Comparison of ENCODE assay signal across 13 cellular contexts in genomic region chr20:50515471-50516106, GRCh38. TPM values are rescaled to one million over a fixed set of nuclear protein-coding genes. Genes with fewer than 3 reads are reported as not detected.
DNase-seq lines count a peak whose midpoint lies in the region; ATAC-seq, FAIRE-seq and TF ChIP-seq lines count a peak whose summit lies in the region.
"Had no signal": no experiment of that assay in that cellular context is flagged by ENCODE, and none has a peak within 500 bp of the region (broad histone marks: within the 10 kb centered on the region; RNA-seq: fewer than 3 reads in every experiment).

No MANE protein-coding gene starts in this region.

- H3K9ac ChIP-seq in MM.1S (ENCODE audit: low read length) = no peak overlapping the region
- H3K9ac ChIP-seq in K562 (ENCODE audit: insufficient read depth in 1 of 2, low read depth in 2 of 2, low read length in 2 of 2) = no peak overlapping the region
- H3K9ac ChIP-seq: neural progenitor cell had no signal

- in situ Hi-C loops in K562 (cut with MboI) = no loop called here

- DNase-seq in CD8-positive, alpha-beta memory T cell = no peak
- DNase-seq in MM.1S (no peak), K562 (ENCODE audit: extremely low read depth in 1 of 4, low spot score in 3 of 4) (no peak), psoas muscle (no peak), left lobe of liver (ENCODE audit: low spot score) (no peak), mucosa of gallbladder (ENCODE audit: low spot score) (no peak), NCI-H524 (lab: John Stamatoyannopoulos, UW) (no peak)
- DNase-seq: Calu3, Karpas-422, kidney had no signal

- no peak overlapping the region for H3K4me3 ChIP-seq in CD8-positive, alpha-beta memory T cell (ENCODE audit: low read length)
- H3K4me3 ChIP-seq in MM.1S (ENCODE audit: low read length) = no peak overlapping the region
- H3K4me3 ChIP-seq in K562 = no peak overlapping the region
- no peak overlapping the region for H3K4me3 ChIP-seq in psoas muscle
- H3K4me3 ChIP-seq: neural progenitor cell had no signal

- H3K4me2 ChIP-seq in MM.1S (ENCODE audit: low read depth, low read length) (no peak overlapping the region), K562 (ENCODE audit: insufficient read depth, low read length) (0 out of 2 replicates have a peak overlapping the region, but pooled peaks have one; percentile 9)
- H3K4me2 ChIP-seq: neural progenitor cell had no signal

- no peaks in the 10 kb centered on the region for H3K9me3 ChIP-seq in CD8-positive, alpha-beta memory T cell (ENCODE audit: low read length)
- H3K9me3 ChIP-seq in MM.1S (replicated peaks; ENCODE audit: insufficient read depth, low read length) (no peaks in the 10 kb centered on the region), K562 (replicated peaks; ENCODE audit: control insufficient read depth, insufficient read depth, low read depth, low read length) (no peaks in the 10 kb centered on the region), psoas muscle (no peaks in the 10 kb centered on the region)

- peaks cover 95% of the 10 kb centered on the region for H3K4me1 ChIP-seq in CD8-positive, alpha-beta memory T cell (ENCODE audit: insufficient read depth, low read length)
- peaks cover 43% of the 10 kb centered on the region for H3K4me1 ChIP-seq in MM.1S (ENCODE audit: low read length)
- H3K4me1 ChIP-seq in K562 (replicated peaks in 1 of 2; ENCODE audit: control insufficient read depth in 2 of 2, insufficient read depth in 2 of 2, low read length in 2 of 2) = peaks cover 15 to 55% of the 10 kb centered on the region in 2 experiments
- H3K4me1 ChIP-seq in psoas muscle = peaks cover 90% of the 10 kb centered on the region

- peaks cover 96 to 98% (median 98%) of the 10 kb centered on the region in 3 donors for H3K4me1 Mint-ChIP-seq in CD8-positive, alpha-beta memory T cell

- CTCF ChIA-PET in CD8-positive, alpha-beta memory T cell (lab: Charles Lee) = interaction anchor here (1.0 to 1.4 kb wide), 3 partner anchors 55 to 80 kb away, joined by 4 read pairs; no protein-coding TSS in a partner anchor
- CTCF ChIA-PET in K562 (lab: Yijun Ruan, JAX; ENCODE audit: low intra/inter-chr PET ratio) = interaction anchor here (0.6 kb wide), 1 partner anchor 272 kb away, joined by 6 read pairs; no protein-coding TSS in a partner anchor

- no peaks in the 10 kb centered on the region for H3K27me3 ChIP-seq in CD8-positive, alpha-beta memory T cell (ENCODE audit: insufficient read depth, low read length, poor library complexity, severe bottlenecking)
- no peaks in the 10 kb centered on the region for H3K27me3 ChIP-seq in MM.1S (replicated peaks; ENCODE audit: insufficient read depth, low read length)
- no peaks in the 10 kb centered on the region for H3K27me3 ChIP-seq in K562 (ENCODE audit: control insufficient read depth in 2 of 2, insufficient read depth in 2 of 2, low read length in 2 of 2)
- H3K27me3 ChIP-seq in psoas muscle (ENCODE audit: insufficient read depth in 3 of 3, low read length in 2 of 3) = no peaks in the 10 kb centered on the region
- H3K27me3 ChIP-seq: neural progenitor cell had no signal

- no peak for TF ChIP-seq EP300 in K562 (IDR thresholded peaks at IDR 0.05; ENCODE audit: low read length)

- TF ChIP-seq POLR2A in K562 (conservative IDR thresholded peaks at IDR 0.05) = no peak

- no peaks in the 10 kb centered on the region for H3K9me3 Mint-ChIP-seq in CD8-positive, alpha-beta memory T cell
- H3K9me3 Mint-ChIP-seq: neural progenitor cell had no signal

- no peak for FAIRE-seq in K562 (lab: Jason Lieb, UNC)
- FAIRE-seq: colon, kidney had no signal

- 61% methylated on average over 1 of the region's 1 CpG for WGBS in K562 (ENCODE audit: insufficient coverage, low coverage, missing lambda C conversion rate)
- 39 to 48% (median 41%) methylated on average over 1 of the region's 1 CpG for WGBS in psoas muscle, 3 donors

- no peak overlapping the region for H3K27ac ChIP-seq in CD8-positive, alpha-beta memory T cell (ENCODE audit: low read depth, low read length)
- peak overlapping the region; percentile 53; the same call in 1 of the 2 replicates for H3K27ac ChIP-seq in MM.1S (ENCODE audit: low read length)
- H3K27ac ChIP-seq in K562 (ENCODE audit: extremely low read depth, low read depth, low read length) = peak overlapping the region; percentile 31; the same call in 2 of the 3 replicates
- H3K27ac ChIP-seq in psoas muscle = peak overlapping the region; percentile 77
- H3K27ac ChIP-seq: neural progenitor cell had no signal

- peak overlapping the region in 6 of 7 donors; percentile 77 to 93 (median 86) for H3K4me3 Mint-ChIP-seq in CD8-positive, alpha-beta memory T cell
- H3K4me3 Mint-ChIP-seq: neural progenitor cell had no signal

- H3K9me1 ChIP-seq in K562 (ENCODE audit: control insufficient read depth, insufficient read depth, low read length) = no peaks in the 10 kb centered on the region

- H3K36me3 Mint-ChIP-seq in CD8-positive, alpha-beta memory T cell = peaks cover 0 to 11% (median 0%) of the 10 kb centered on the region in 3 donors
- H3K36me3 Mint-ChIP-seq: neural progenitor cell had no signal

- no peaks in the 10 kb centered on the region for H3K27me3 Mint-ChIP-seq in CD8-positive, alpha-beta memory T cell

- intact Hi-C loops in K562 (cut with micrococcal nuclease) = no loop called here
- intact Hi-C loops in psoas muscle (cut with DNase I) = loop anchor here in 1 of 2 donors (5.0 kb wide), 1 partner anchor 52 kb away; no protein-coding TSS in a partner anchor

- POLR2A ChIA-PET in CD8-positive, alpha-beta memory T cell (lab: Charles Lee) = interaction anchor here (0.6 kb wide), 1 partner anchor 28 kb away, joined by 3 read pairs; no protein-coding TSS in a partner anchor
- POLR2A ChIA-PET in K562 (lab: Yijun Ruan, JAX) = interaction anchor here (1.0 to 6.6 kb wide), 2 partner anchors 9 to 15 kb away, joined by 3 to 63 read pairs; no protein-coding TSS in a partner anchor

- H3K27ac Mint-ChIP-seq in CD8-positive, alpha-beta memory T cell = peak overlapping the region in 7 of 8 donors; percentile 86 to 96 (median 88)
- H3K27ac Mint-ChIP-seq: neural progenitor cell had no signal

- ATAC-seq in K562 (no peak), psoas muscle (no peak), left lobe of liver (no peak), GM18907 (IDR thresholded peaks at IDR 0.05; ENCODE audit: unreplicated experiment) (no peak)

- no peaks in the 10 kb centered on the region for H3K36me3 ChIP-seq in CD8-positive, alpha-beta memory T cell (ENCODE audit: insufficient read depth, low read length)
- no peaks in the 10 kb centered on the region for H3K36me3 ChIP-seq in MM.1S (replicated peaks; ENCODE audit: insufficient read depth, low read length)
- H3K36me3 ChIP-seq in K562 (ENCODE audit: control insufficient read depth, insufficient read depth, low read length) = peaks cover 38% of the 10 kb centered on the region
- H3K36me3 ChIP-seq in psoas muscle (ENCODE audit: insufficient read depth in 1 of 2, low read depth in 1 of 2) = peaks cover 0 to 3% of the 10 kb centered on the region in 2 donors
- H3K36me3 ChIP-seq: neural progenitor cell had no signal

- peaks cover 6% of the 10 kb centered on the region; the same call in 1 of the 2 replicates for H4K20me1 ChIP-seq in MM.1S (ENCODE audit: insufficient read depth, low read length)
- H4K20me1 ChIP-seq in K562 (replicated peaks; ENCODE audit: control insufficient read depth, insufficient read depth, low read length) = peaks cover 10% of the 10 kb centered on the region

- no peak for TF ChIP-seq RAD21 in K562 (CRISPR knock-in tag; conservative IDR thresholded peaks at IDR 0.05 in 1 of 2, IDR thresholded peaks at IDR 0.05 in 1 of 2)

- TF ChIP-seq CTCF in MM.1S (IDR thresholded peaks at IDR 0.05; ENCODE audit: low read length) = no peak
- TF ChIP-seq CTCF in K562 (IDR thresholded peaks at IDR 0.05 in 2 of 3, conservative IDR thresholded peaks at IDR 0.05 in 1 of 3; ENCODE audit: insufficient read depth in 2 of 3, low read depth in 1 of 3, low read length in 3 of 3) = no peak
- TF ChIP-seq CTCF in psoas muscle (IDR thresholded peaks at IDR 0.05) = no peak

- 0 out of 2 replicates have a peak, but pooled peaks cover 4% of the 10 kb centered on the region for H3F3A ChIP-seq in MM.1S (ENCODE audit: insufficient read depth, low read length)

- no peaks in the 10 kb centered on the region for H3K9me2 ChIP-seq in MM.1S (replicated peaks; ENCODE audit: insufficient read depth, low read length)

- no TSS peak for BruUV-seq in K562 (replicated peaks; lab: Mats Ljungman, UMichigan)

- peaks cover 98% of the 10 kb centered on the region for H3K79me2 ChIP-seq in MM.1S (ENCODE audit: low read length)
- H3K79me2 ChIP-seq in K562 (ENCODE audit: control insufficient read depth, insufficient read depth, low read length) = peaks cover 100% of the 10 kb centered on the region

- H2AFZ ChIP-seq in MM.1S (ENCODE audit: low read length) (no peak overlapping the region), K562 (ENCODE audit: low read depth, low read length) (no peak overlapping the region)
- H2AFZ ChIP-seq: neural progenitor cell had no signal

TF ChIP-seq in K562, 482 proteins besides CTCF, POLR2A, EP300 and RAD21 (continues in another document):
- TF ChIP-seq ZNF589 (CRISPR knock-in tag; IDR thresholded peaks at IDR 0.05; ENCODE audit: low read depth) (no peak), U2AF1 (optimal IDR thresholded peaks at IDR 0.05; ENCODE audit: low read depth, low read length) (no peak), NCOA2 (IDR thresholded peaks at IDR 0.05; ENCODE audit: partially characterized antibody in 2 of 2) (no peak)

RNA-seq across cellular contexts. Expression of gene PTPN1, which starts 5.4 kb away (rescaled TPM):
- 10 to 100 TPM; 64.2 to 67.3 TPM for total RNA-seq in CD8-positive, alpha-beta memory T cell
- 35.7 TPM for polyA plus RNA-seq in CD8-positive, alpha-beta memory T cell
- total RNA-seq in K562 (2011; cell fraction: chromatin; rRNA removed; ENCODE audit: low replicate concordance) = 39.8 and 48.2 TPM in 2 replicates
- total RNA-seq in K562 (2011; cell fraction: nucleolus; rRNA removed) = 25.1 and 26.7 TPM in 2 replicates
- 44.3 and 59.5 TPM in 2 replicates for total RNA-seq in K562 (2011; cell fraction: nucleoplasm; rRNA removed)
- 56.4 and 69.8 TPM in 2 replicates for total RNA-seq in K562 (2014; rRNA removed)
- total RNA-seq in K562 (2014; rRNA removed; fragmentation: Illumina TruSeq; extraction: Trizol) = 44.5 and 49.4 TPM in 2 replicates
- total RNA-seq in K562 (2015; rRNA removed; fragmentation: Illumina TruSeq; extraction: Trizol) = 58.5 and 58.9 TPM in 2 replicates
- total RNA-seq in K562 (2021) = 71.9 and 80.4 TPM in 2 replicates
- 31.5 and 53.1 TPM in 2 replicates for polyA plus RNA-seq in K562 (2011; rRNA removed)
- 38.3 and 62.4 TPM in 2 replicates for polyA plus RNA-seq in K562 (2011; cell fraction: cytosol; rRNA removed)
- 50.2 and 94.2 TPM in 2 replicates for polyA plus RNA-seq in K562 (2011; cell fraction: nucleus; rRNA removed)
- 56.3 and 67.9 TPM in 2 replicates for polyA plus RNA-seq in K562 (2012)
- 85.3 and 88.7 TPM in 2 replicates for polyA plus RNA-seq in K562 (2014; fragmentation: Illumina TruSeq; extraction: Trizol)
- polyA plus RNA-seq in K562 (2014; fragmentation: Nextera tagmentation; extraction: Ambion mirVana) = 10 to 100 TPM; 11.0 to 15.7 TPM
- polyA plus RNA-seq in K562 (2014; rRNA removed) = 52.5 and 54.0 TPM in 2 replicates
- polyA minus RNA-seq in K562 (2011; rRNA and poly(A)+ RNA removed) = 40.7 and 49.1 TPM in 2 replicates
- 25.5 and 37.9 TPM in 2 replicates for polyA minus RNA-seq in K562 (2011; cell fraction: cytosol; rRNA and poly(A)+ RNA removed)
- 13.3 and 26.4 TPM in 2 replicates for polyA minus RNA-seq in K562 (2011; cell fraction: nucleus; rRNA and poly(A)+ RNA removed)
- total RNA-seq in psoas muscle = 100 to 1,000 TPM in 1 of 4 donors, 10 to 100 TPM in 3; 29.7 to 112 (median 56.3) TPM
- polyA plus RNA-seq in psoas muscle = 100 to 1,000 TPM in 1 of 3 donors, 10 to 100 TPM in 2; 28.7 to 107 (median 46.1) TPM
- 8.9 TPM for total RNA-seq in left lobe of liver
- 24.0 TPM for total RNA-seq in mucosa of gallbladder
